ENCODE assay signal across 14 cellular contexts in the genomic region with DNA sequence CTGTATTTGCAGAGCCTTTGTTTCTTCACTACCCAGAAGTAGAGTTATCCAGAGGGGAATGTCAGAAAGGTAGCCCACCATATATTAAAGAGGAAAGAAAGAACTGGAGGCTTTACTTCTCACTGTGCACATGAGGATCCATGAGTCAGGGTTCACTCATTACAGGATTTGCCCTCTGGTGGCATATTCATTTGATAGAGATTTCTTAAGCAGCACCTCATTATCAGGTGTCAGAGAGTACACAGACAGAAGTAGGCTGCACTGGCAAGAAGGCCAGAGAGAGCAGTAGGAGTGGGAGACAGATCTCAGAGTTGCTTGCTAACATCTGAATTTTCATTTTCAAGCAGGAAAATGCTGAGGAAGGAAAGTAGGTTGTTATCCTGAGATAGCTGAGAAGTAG.
"Had no signal": no experiment of that assay in that cellular context is flagged by ENCODE, and none has a peak within 500 bp of the region (broad histone marks: within the 10 kb centered on the region; RNA-seq: fewer than 3 reads in every experiment).

No MANE protein-coding gene starts in this region.

- H3K27me3 ChIP-seq: brain microvascular endothelial cell, dorsolateral prefrontal cortex, esophagus squamous epithelium, ovary, tibial artery, uterus had no signal

- ATAC-seq: naive thymus-derived CD4-positive, alpha-beta T cell had no signal

- H3K9me3 ChIP-seq: esophagus squamous epithelium, ovary, tibial artery, uterus had no signal

- H3K4me3 ChIP-seq: dorsolateral prefrontal cortex, esophagus squamous epithelium, lung, ovary, tibial artery, uterus had no signal

- H3K4me1 ChIP-seq: tibial artery, uterus had no signal

- H3K9me3 Mint-ChIP-seq: activated T-helper 1 cell treated with anti-CD3 and anti-CD28 coated beads, Interleukin-12 subunit alpha, Interleukin-12 subunit beta, Interleukin-2, Interleukin-4 antibody, amounts not matched to agents 30 ng/mL and 10 ng/mL and 1 ng/mL, durations not matched to agents 14 hours and 24 hours and 36 hours; naive thymus-derived CD4-positive, alpha-beta T cell; T-helper 2 cell treated with Interferon-gamma antibody and Interleukin-4, amounts not matched to agents 5 μg/mL and 100 μg/mL, for 36 hours had no signal

- H3K4me1 Mint-ChIP-seq: naive thymus-derived CD4-positive, alpha-beta T cell had no signal

- H3K36me3 ChIP-seq: ovary, uterus had no signal

- DNase-seq: activated naive CD4-positive, alpha-beta T cell treated with Interleukin-2 at 50 U/mL for 16 hours; anterior cingulate cortex; brain microvascular endothelial cell; dorsolateral prefrontal cortex; esophagus squamous epithelium; naive thymus-derived CD4-positive, alpha-beta T cell; ovary; stimulated activated CD4-positive, alpha-beta T cell treated with anti-CD3 and anti-CD28 coated beads, Interleukin-2, amount 100 ng/mL, for 48 hours; stimulated activated naive CD4-positive, alpha-beta T cell; tibial artery; uterus had no signal

- H3K27me3 Mint-ChIP-seq: naive thymus-derived CD4-positive, alpha-beta T cell had no signal

- H3K27ac ChIP-seq: brain microvascular endothelial cell, dorsolateral prefrontal cortex, esophagus squamous epithelium, ovary, tibial artery, uterus had no signal

- H3K4me3 Mint-ChIP-seq: activated T-helper 1 cell treated with anti-CD3 and anti-CD28 coated beads, Interleukin-12 subunit alpha, Interleukin-12 subunit beta, Interleukin-2, Interleukin-4 antibody, amounts not matched to agents 30 ng/mL and 10 ng/mL and 1 ng/mL, durations not matched to agents 14 hours and 24 hours and 36 hours; naive thymus-derived CD4-positive, alpha-beta T cell; T-helper 2 cell treated with Interferon-gamma antibody and Interleukin-4, amounts not matched to agents 5 μg/mL and 100 μg/mL, for 36 hours had no signal

- H3K27ac Mint-ChIP-seq: activated T-helper 1 cell treated with anti-CD3 and anti-CD28 coated beads, Interleukin-12 subunit alpha, Interleukin-12 subunit beta, Interleukin-2, Interleukin-4 antibody, amounts not matched to agents 30 ng/mL and 10 ng/mL and 1 ng/mL, durations not matched to agents 14 hours and 24 hours and 36 hours; naive thymus-derived CD4-positive, alpha-beta T cell had no signal
